1 cellular context compared by ENCODE assay signal in the genomic region with DNA sequence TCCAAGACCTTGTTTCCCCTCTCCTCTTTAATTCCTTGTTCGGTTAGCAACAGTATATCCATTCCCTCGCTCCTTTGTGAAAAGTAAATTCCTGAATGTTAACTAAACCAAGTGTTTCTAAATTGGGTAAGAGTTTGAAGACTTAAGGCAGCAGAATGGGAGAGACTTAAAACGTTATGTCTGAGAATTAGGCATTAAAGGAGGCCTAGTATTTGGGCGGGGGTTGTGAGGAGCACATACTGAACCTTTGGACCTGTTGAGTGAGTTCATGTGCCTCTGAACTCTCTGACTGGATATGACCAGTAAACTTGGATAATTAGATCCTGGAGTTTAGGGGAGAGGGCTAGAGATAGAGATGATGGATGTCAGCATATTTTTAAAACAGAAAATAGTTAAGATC.
TF ChIP-seq lines count a peak whose summit lies in the region.

No MANE protein-coding gene starts in this region.

TF ChIP-seq in SK-N-SH, 30 proteins besides CTCF, POLR2A, EP300 and RAD21 (continued from another document):
- TF ChIP-seq, protein P1, sequence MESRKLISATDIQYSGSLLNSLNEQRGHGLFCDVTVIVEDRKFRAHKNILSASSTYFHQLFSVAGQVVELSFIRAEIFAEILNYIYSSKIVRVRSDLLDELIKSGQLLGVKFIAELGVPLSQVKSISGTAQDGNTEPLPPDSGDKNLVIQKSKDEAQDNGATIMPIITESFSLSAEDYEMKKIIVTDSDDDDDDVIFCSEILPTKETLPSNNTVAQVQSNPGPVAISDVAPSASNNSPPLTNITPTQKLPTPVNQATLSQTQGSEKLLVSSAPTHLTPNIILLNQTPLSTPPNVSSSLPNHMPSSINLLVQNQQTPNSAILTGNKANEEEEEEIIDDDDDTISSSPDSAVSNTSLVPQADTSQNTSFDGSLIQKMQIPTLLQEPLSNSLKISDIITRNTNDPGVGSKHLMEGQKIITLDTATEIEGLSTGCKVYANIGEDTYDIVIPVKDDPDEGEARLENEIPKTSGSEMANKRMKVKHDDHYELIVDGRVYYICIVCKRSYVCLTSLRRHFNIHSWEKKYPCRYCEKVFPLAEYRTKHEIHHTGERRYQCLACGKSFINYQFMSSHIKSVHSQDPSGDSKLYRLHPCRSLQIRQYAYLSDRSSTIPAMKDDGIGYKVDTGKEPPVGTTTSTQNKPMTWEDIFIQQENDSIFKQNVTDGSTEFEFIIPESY (IDR thresholded peaks at IDR 0.05; ENCODE audit: borderline replicate concordance, low read depth) = no peak
- TF ChIP-seq JUND (IDR thresholded peaks at IDR 0.05) (no peak), YY1 (IDR thresholded peaks at IDR 0.05; ENCODE audit: low read depth) (no peak), RXRA (IDR thresholded peaks at IDR 0.05; ENCODE audit: borderline replicate concordance, low read depth) (no peak), FOSL2 (IDR thresholded peaks at IDR 0.05; ENCODE audit: borderline replicate concordance, low read depth) (no peak), FOXJ3 (CRISPR knock-in tag; IDR thresholded peaks at IDR 0.05) (no peak), GABPA (IDR thresholded peaks at IDR 0.05; ENCODE audit: low read depth) (no peak)
- TF ChIP-seq, protein P2, sequence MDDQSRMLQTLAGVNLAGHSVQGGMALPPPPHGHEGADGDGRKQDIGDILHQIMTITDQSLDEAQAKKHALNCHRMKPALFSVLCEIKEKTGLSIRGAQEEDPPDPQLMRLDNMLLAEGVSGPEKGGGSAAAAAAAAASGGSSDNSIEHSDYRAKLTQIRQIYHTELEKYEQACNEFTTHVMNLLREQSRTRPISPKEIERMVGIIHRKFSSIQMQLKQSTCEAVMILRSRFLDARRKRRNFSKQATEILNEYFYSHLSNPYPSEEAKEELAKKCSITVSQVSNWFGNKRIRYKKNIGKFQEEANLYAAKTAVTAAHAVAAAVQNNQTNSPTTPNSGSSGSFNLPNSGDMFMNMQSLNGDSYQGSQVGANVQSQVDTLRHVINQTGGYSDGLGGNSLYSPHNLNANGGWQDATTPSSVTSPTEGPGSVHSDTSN (IDR thresholded peaks at IDR 0.05) = no peak
